ENCODE assay signal across 26 cellular contexts in genomic region chr18:72995558-72995957, GRCh38.
A peak's percentile ranks its signal among the peaks of the same experiment; 100 is the strongest.
DNase-seq lines count a peak whose midpoint lies in the region; ATAC-seq and TF ChIP-seq lines count a peak whose summit lies in the region.
"Had no signal": no experiment of that assay in that cellular context is flagged by ENCODE, and none has a peak within 500 bp of the region (broad histone marks: within the 10 kb centered on the region; RNA-seq: fewer than 3 reads in every experiment).

No MANE protein-coding gene starts in this region.

- no peaks in the 10 kb centered on the region for H4K20me1 ChIP-seq in mammary epithelial cell (ENCODE audit: insufficient read depth, low read length)
- H4K20me1 ChIP-seq: BLaER1 treated with 17β-estradiol and CSF1 and Interleukin-3, amounts not matched to agents 10 nM and 100 nM had no signal

- peaks cover 6% of the 10 kb centered on the region for H3K4me1 ChIP-seq in mammary epithelial cell (ENCODE audit: insufficient read depth, low read length)
- H3K4me1 ChIP-seq: BLaER1 treated with 17β-estradiol and CSF1 and Interleukin-3, amounts not matched to agents 10 nM and 100 nM; Caco-2 had no signal

- H3K9me3 Mint-ChIP-seq in activated CD4-positive, alpha-beta T cell treated with anti-CD3 and anti-CD28 coated beads for 36 hours (ENCODE audit: low read depth), result peaks cover 2% of the 10 kb centered on the region

- no peaks in the 10 kb centered on the region for H3K36me3 Mint-ChIP-seq in activated CD4-positive, alpha-beta T cell treated with anti-CD3 and anti-CD28 coated beads for 36 hours (ENCODE audit: low read depth)
- H3K36me3 Mint-ChIP-seq: CD8-positive, alpha-beta T cell had no signal

- peak overlapping the region; percentile 43 for H2AFZ ChIP-seq in mammary epithelial cell (ENCODE audit: low read depth, low read length)

- no peaks in the 10 kb centered on the region for H3K27me3 Mint-ChIP-seq in activated CD4-positive, alpha-beta T cell treated with anti-CD3 and anti-CD28 coated beads for 36 hours

- POLR2A ChIA-PET in RWPE1 (lab: Yijun Ruan, JAX; ENCODE audit: low non-redundant PET), result no interaction called here
- POLR2A ChIA-PET in activated CD4-positive, alpha-beta T cell treated with anti-CD3 and anti-CD28 coated beads for 36 hours (lab: Charles Lee), result no interaction called here

- H3K36me3 ChIP-seq in mammary epithelial cell (ENCODE audit: insufficient read depth, low read length), result no peaks in the 10 kb centered on the region
- H3K36me3 ChIP-seq: BLaER1 treated with 17β-estradiol and CSF1 and Interleukin-3, amounts not matched to agents 10 nM and 100 nM; MG63 had no signal

- peak; percentile 35 for DNase-seq in HPDE6-E6E7 (ENCODE audit: extremely low spot score)
- DNase-seq in RWPE1 (ENCODE audit: low spot score), result peak; percentile 40
- peak; percentile 76 for DNase-seq in mammary epithelial cell
- peak; percentile 10 for DNase-seq in putamen (ENCODE audit: low spot score)
- no peak for DNase-seq in activated CD4-positive, alpha-beta T cell treated with anti-CD3 and anti-CD28 coated beads for 36 hours
- DNase-seq: AML-193; Caco-2; CD8-positive, alpha-beta T cell; DMS 273 treated with DMSO at 0.1 percent for 48 hours; DMS79 treated with DMSO at 0.1 percent for 48 hours; GF-D8; KBM-7; MG63; NCI-H1105 treated with DMSO at 0.1 percent for 48 hours; NCI-H146; NCI-H1930; NCI-H446; NCI-H526; NCI-H82; NK-92 treated with Interleukin-12 subunit alpha and Interleukin-12 subunit beta, amount 100 ng/mL, for 24 hours; SIG-M5 had no signal

- TF ChIP-seq CTCF in RWPE1 (conservative IDR thresholded peaks at IDR 0.05; ENCODE audit: low read depth) (no peak), mammary epithelial cell (conservative IDR thresholded peaks at IDR 0.05 in 1 of 2, IDR thresholded peaks at IDR 0.05 in 1 of 2; ENCODE audit: extremely low read depth in 1 of 2, insufficient read depth in 1 of 2, low read depth in 1 of 2, low read length in 2 of 2) (no peak)

- CTCF ChIA-PET in RWPE1 (lab: Yijun Ruan, JAX), result no interaction called here
- CTCF ChIA-PET in mammary epithelial cell (lab: Charles Lee; ENCODE audit: low non-redundant PET), result no interaction called here
- CTCF ChIA-PET in activated CD4-positive, alpha-beta T cell treated with anti-CD3 and anti-CD28 coated beads for 36 hours (lab: Charles Lee), result no interaction called here

- intact Hi-C loops in mammary epithelial cell (cut with micrococcal nuclease), result no loop called here
- intact Hi-C loops in activated CD4-positive, alpha-beta T cell treated with anti-CD3 and anti-CD28 coated beads for 36 hours (cut with DNase I, micrococcal nuclease), result no loop called here

- ATAC-seq in GM18867 (IDR thresholded peaks at IDR 0.05; ENCODE audit: unreplicated experiment), result no peak
- ATAC-seq in GM18868 (IDR thresholded peaks at IDR 0.05; ENCODE audit: unreplicated experiment), result no peak
- no peak for ATAC-seq in activated CD4-positive, alpha-beta T cell treated with anti-CD3 and anti-CD28 coated beads for 36 hours
- ATAC-seq: CD8-positive, alpha-beta T cell; HCT116 had no signal

- H3K9ac ChIP-seq in mammary epithelial cell (ENCODE audit: insufficient read depth, low read length), result no peak overlapping the region
- H3K9ac ChIP-seq: BLaER1 treated with 17β-estradiol and CSF1 and Interleukin-3, amounts not matched to agents 10 nM and 100 nM had no signal

- no peak overlapping the region for H3K4me3 ChIP-seq in mammary epithelial cell (replicated peaks in 1 of 3; ENCODE audit: insufficient read depth in 1 of 3, low read depth in 2 of 3, low read length in 3 of 3)
- H3K4me3 ChIP-seq: BLaER1 treated with 17β-estradiol and CSF1 and Interleukin-3, amounts not matched to agents 10 nM and 100 nM; MG63; SK-N-MC had no signal

- H3K27me3 ChIP-seq in mammary epithelial cell (ENCODE audit: insufficient read depth, low read length), result no peaks in the 10 kb centered on the region
- H3K27me3 ChIP-seq: BLaER1 treated with 17β-estradiol and CSF1 and Interleukin-3, amounts not matched to agents 10 nM and 100 nM; MG63 had no signal

- H3K27ac ChIP-seq in RWPE1 (no peak overlapping the region), mammary epithelial cell (ENCODE audit: insufficient read depth, low read depth, low read length) (peak overlapping the region; percentile 12)
- H3K27ac ChIP-seq: BLaER1 treated with 17β-estradiol and CSF1 and Interleukin-3, amounts not matched to agents 10 nM and 100 nM; SK-N-MC had no signal

- dilution Hi-C loops in mammary epithelial cell (cut with HindIII; ENCODE audit: low sequenced_read_pairs), result no loop called here

- no peaks in the 10 kb centered on the region for H3K9me3 ChIP-seq in mammary epithelial cell (replicated peaks; ENCODE audit: insufficient read depth, low read length)
- H3K9me3 ChIP-seq: BLaER1 treated with 17β-estradiol and CSF1 and Interleukin-3, amounts not matched to agents 10 nM and 100 nM; Caco-2; MG63 had no signal

- in situ Hi-C loops in mammary epithelial cell (cut with MboI; ENCODE audit: low sequenced_read_pairs in 2 of 2), result no loop called here

- H3K4me2 ChIP-seq in mammary epithelial cell (ENCODE audit: insufficient read depth, low read depth, low read length), result peak overlapping the region; percentile 61
- H3K4me2 ChIP-seq: BLaER1 treated with 17β-estradiol and CSF1 and Interleukin-3, amounts not matched to agents 10 nM and 100 nM had no signal

- no peak overlapping the region for H3K4me3 Mint-ChIP-seq in activated CD4-positive, alpha-beta T cell treated with anti-CD3 and anti-CD28 coated beads for 36 hours
- H3K4me3 Mint-ChIP-seq: CD8-positive, alpha-beta T cell had no signal

- no peaks in the 10 kb centered on the region for H3K4me1 Mint-ChIP-seq in activated CD4-positive, alpha-beta T cell treated with anti-CD3 and anti-CD28 coated beads for 36 hours

- no peak overlapping the region for H3K27ac Mint-ChIP-seq in activated CD4-positive, alpha-beta T cell treated with anti-CD3 and anti-CD28 coated beads for 36 hours
- H3K27ac Mint-ChIP-seq: CD8-positive, alpha-beta T cell had no signal

- 19% methylated on average over 6 of the region's 6 CpGs for WGBS in mammary epithelial cell (ENCODE audit: low coverage, missing lambda C conversion rate)

- H3K79me2 ChIP-seq in mammary epithelial cell (ENCODE audit: insufficient read depth, low read length), result no peaks in the 10 kb centered on the region

- no TSS peak for BruUV-seq in mammary epithelial cell (replicated peaks; lab: Mats Ljungman, UMichigan)
